ENCODE assay signal across 19 cellular contexts in genomic region chr15:61133361-61133760, GRCh38.
"Had no signal": no experiment of that assay in that cellular context is flagged by ENCODE, and none has a peak within 500 bp of the region (broad histone marks: within the 10 kb centered on the region; RNA-seq: fewer than 3 reads in every experiment).

No MANE protein-coding gene starts in this region.

- H3K4me1 ChIP-seq: left lung, lower lobe of right lung, parathyroid adenoma, prostate gland, uterus had no signal

- H3K9me3 ChIP-seq: gastroesophageal sphincter, left lung, lower lobe of right lung, prostate gland, right lobe of liver, stomach, uterus had no signal

- DNase-seq: cortex of kidney; dorsolateral prefrontal cortex; effector CD8-positive, alpha-beta T cell; glutamatergic neuron; immature natural killer cell; left lung; lower lobe of right lung; mesendoderm; naive B cell; retina; right lobe of liver; stimulated activated CD4-positive, alpha-beta T cell treated with anti-CD3 and anti-CD28 coated beads, Interleukin-12 subunit alpha, Interleukin-12 subunit beta, amount 100 ng/mL, for 4 hours; stimulated activated naive CD4-positive, alpha-beta T cell; stomach had no signal

- H3K27ac ChIP-seq: dorsolateral prefrontal cortex, gastroesophageal sphincter, left lung, lower lobe of right lung, parathyroid adenoma, prostate gland, right lobe of liver, skin epidermis, stomach, uterus had no signal

- H3K79me2 ChIP-seq: parathyroid adenoma had no signal

- H3K9ac ChIP-seq: parathyroid adenoma had no signal

- ATAC-seq: gastroesophageal sphincter, left lung, lower lobe of right lung, right lobe of liver had no signal

- H3K4me3 ChIP-seq: dorsolateral prefrontal cortex, gastroesophageal sphincter, left lung, lower lobe of right lung, prostate gland, right lobe of liver, skin epidermis, stomach, uterus had no signal

- H3K27me3 ChIP-seq: dorsolateral prefrontal cortex, gastroesophageal sphincter, left lung, right lobe of liver, stomach, uterus had no signal

- H2AFZ ChIP-seq: parathyroid adenoma had no signal

- H3K36me3 ChIP-seq: gastroesophageal sphincter, left lung, lower lobe of right lung, prostate gland, right lobe of liver, stomach, uterus had no signal
